15 cellular contexts compared by ENCODE assay signal in the genomic region with DNA sequence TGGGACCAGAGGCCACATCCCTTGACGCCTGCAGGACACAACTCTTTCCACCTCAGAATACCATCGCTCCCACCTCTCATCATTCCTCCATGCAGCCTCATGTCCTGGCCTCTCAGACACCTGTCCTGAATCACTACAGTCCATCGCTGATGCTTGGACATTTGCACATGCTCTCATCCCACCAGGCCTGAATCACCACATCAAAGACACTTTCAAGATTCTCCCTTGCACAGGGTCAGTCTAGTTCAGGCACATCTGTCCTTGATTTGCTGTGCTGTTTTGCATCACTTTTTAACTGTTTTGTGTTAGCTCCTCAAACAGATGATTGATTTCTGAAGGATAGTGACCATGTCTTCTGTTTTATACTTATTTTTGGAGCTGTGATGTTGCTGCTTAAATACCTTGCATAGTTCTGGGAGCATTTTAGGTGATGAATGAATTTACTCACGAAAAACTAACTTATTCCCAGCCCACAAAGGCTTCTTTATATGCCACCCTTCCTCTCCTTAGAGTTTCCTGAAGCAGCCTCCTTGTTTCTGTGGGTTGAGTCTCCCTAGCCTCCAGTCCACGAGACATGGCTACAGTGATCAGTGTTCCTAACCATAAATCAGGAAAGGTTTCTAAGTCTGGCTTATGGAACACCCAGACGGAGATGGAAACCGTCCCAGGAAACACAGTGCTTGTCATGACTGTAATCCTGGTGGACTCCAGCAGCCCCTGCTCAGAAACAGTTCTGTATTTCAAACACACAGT. TPM values are rescaled to one million over a fixed set of nuclear protein-coding genes. Genes with fewer than 3 reads are reported as not detected.
DNase-seq lines count a peak whose midpoint lies in the region; ATAC-seq and TF ChIP-seq lines count a peak whose summit lies in the region.
"Had no signal": no experiment of that assay in that cellular context is flagged by ENCODE, and none has a peak within 500 bp of the region (broad histone marks: within the 10 kb centered on the region; RNA-seq: fewer than 3 reads in every experiment).

No MANE protein-coding gene starts in this region.

- no peak for TF ChIP-seq POLR2A in lower leg skin (IDR thresholded peaks at IDR 0.05)

- H3K36me3 ChIP-seq in urinary bladder (ENCODE audit: insufficient read depth): no peaks in the 10 kb centered on the region
- H3K36me3 ChIP-seq: neutrophil had no signal

- no peak overlapping the region for H3K27ac Mint-ChIP-seq in activated CD4-positive, alpha-beta T cell treated with anti-CD3 and anti-CD28 coated beads, Interleukin-2, amount 10 ng/mL, durations not matched to agents 24 days and 14 days
- H3K27ac Mint-ChIP-seq in nephron: peak overlapping the region; percentile 39 to 96 (median 58)
- H3K27ac Mint-ChIP-seq: activated T-helper 17 cell treated with anti-CD3 and anti-CD28 coated beads, Interleukin-2, amount 50 U/mL, for 72 hours had no signal

- H3K4me1 ChIP-seq in urinary bladder (ENCODE audit: insufficient read depth): no peaks in the 10 kb centered on the region

- H3K9me3 Mint-ChIP-seq in activated CD4-positive, alpha-beta T cell treated with anti-CD3 and anti-CD28 coated beads, Interleukin-2, amount 10 ng/mL, durations not matched to agents 24 days and 14 days: no peaks in the 10 kb centered on the region
- peaks cover 13% of the 10 kb centered on the region for H3K9me3 Mint-ChIP-seq in nephron
- H3K9me3 Mint-ChIP-seq: activated T-helper 17 cell treated with anti-CD3 and anti-CD28 coated beads, Interleukin-2, amount 50 U/mL, for 72 hours had no signal

- H3K4me3 ChIP-seq in coronary artery (no peak overlapping the region), urinary bladder (ENCODE audit: low read depth, low read length) (no peak overlapping the region), lower leg skin (ENCODE audit: low read depth, poor library complexity, severe bottlenecking) (no peak overlapping the region)

- intact Hi-C loops in activated CD4-positive, alpha-beta T cell treated with anti-CD3 and anti-CD28 coated beads, Interleukin-2, amount 10 ng/mL, durations not matched to agents 24 days and 14 days (cut with micrococcal nuclease): no loop called here
- intact Hi-C loops in lower leg skin (cut with DNase I; ENCODE audit: low total_unique reads): no loop called here

- no peak for ATAC-seq in HG03139 (IDR thresholded peaks at IDR 0.05; ENCODE audit: unreplicated experiment)
- ATAC-seq in GM18511 (IDR thresholded peaks at IDR 0.05; ENCODE audit: unreplicated experiment): no peak
- ATAC-seq: activated T-helper 17 cell treated with anti-CD3 and anti-CD28 coated beads, Interleukin-2, amount 50 U/mL, for 72 hours had no signal

- WGBS in urinary bladder: 45% methylated on average over 7 of the region's 7 CpGs
- 55 to 69% methylated on average over 7 of the region's 7 CpGs for WGBS in lower leg skin, 2 donors

- H3K4me3 Mint-ChIP-seq in activated CD4-positive, alpha-beta T cell treated with anti-CD3 and anti-CD28 coated beads, Interleukin-2, amount 10 ng/mL, durations not matched to agents 24 days and 14 days: no peak overlapping the region
- peak overlapping the region; percentile 42 to 90 (median 78) for H3K4me3 Mint-ChIP-seq in nephron
- H3K4me3 Mint-ChIP-seq: activated T-helper 17 cell treated with anti-CD3 and anti-CD28 coated beads, Interleukin-2, amount 50 U/mL, for 72 hours had no signal

- H3K36me3 Mint-ChIP-seq in activated CD4-positive, alpha-beta T cell treated with anti-CD3 and anti-CD28 coated beads, Interleukin-2, amount 10 ng/mL, durations not matched to agents 24 days and 14 days (ENCODE audit: low read depth): no peaks in the 10 kb centered on the region
- peaks cover 23% of the 10 kb centered on the region for H3K36me3 Mint-ChIP-seq in nephron (ENCODE audit: low read depth)

- TF ChIP-seq CTCF in coronary artery (IDR thresholded peaks at IDR 0.05) (no peak), nephron (IDR thresholded peaks at IDR 0.05; ENCODE audit: unreplicated experiment in 3 of 3) (no peak), lower leg skin (IDR thresholded peaks at IDR 0.05) (no peak)

- DNase-seq in activated CD4-positive, alpha-beta T cell treated with anti-CD3 and anti-CD28 coated beads, Interleukin-2, amount 10 ng/mL, durations not matched to agents 24 days and 14 days: peak; percentile 54
- no peak for DNase-seq in activated CD4-positive, alpha-beta T cell treated with anti-CD3 and anti-CD28 coated beads, Interleukin-2, amount 50 U/mL, for 48 hours
- DNase-seq in coronary artery (ENCODE audit: low spot score) (no peak), lower leg skin (ENCODE audit: low spot score in 2 of 2) (no peak)
- DNase-seq: NCI-H187; NCI-H524; small intestine; stimulated activated naive CD4-positive, alpha-beta T cell treated with Interleukin-2 at 50 U/mL for 16 hours had no signal

- H3K27ac ChIP-seq in coronary artery (peak overlapping the region; percentile 24 to 94), urinary bladder (ENCODE audit: low read depth) (peak overlapping the region; percentile 66)
- H3K27ac ChIP-seq: neutrophil had no signal

- peaks cover 35% of the 10 kb centered on the region for H3K27me3 Mint-ChIP-seq in activated CD4-positive, alpha-beta T cell treated with anti-CD3 and anti-CD28 coated beads, Interleukin-2, amount 10 ng/mL, durations not matched to agents 24 days and 14 days
- no peaks in the 10 kb centered on the region for H3K27me3 Mint-ChIP-seq in nephron (ENCODE audit: low read depth)

- H3K4me1 Mint-ChIP-seq in activated CD4-positive, alpha-beta T cell treated with anti-CD3 and anti-CD28 coated beads, Interleukin-2, amount 10 ng/mL, durations not matched to agents 24 days and 14 days: peaks cover 18% of the 10 kb centered on the region
- peaks cover 44% of the 10 kb centered on the region for H3K4me1 Mint-ChIP-seq in nephron

RNA-seq across cellular contexts. Expression of gene FAM114A1, which starts 2.7 kb away (rescaled TPM):
- 0.23 and 0.66 TPM in 2 replicates for total RNA-seq in activated CD4-positive, alpha-beta T cell treated with anti-CD3 and anti-CD28 coated beads, Interleukin-2, amount 10 ng/mL, durations not matched to agents 24 days and 14 days
- 186 TPM for total RNA-seq in urinary bladder
- polyA plus RNA-seq in urinary bladder: 65.8 TPM
- 10 to 100 TPM; 49.8 to 71.0 (median 54.6) TPM for total RNA-seq in lower leg skin
- total RNA-seq: OCI-LY7 had no signal

RNA-seq across cellular contexts. Expression of gene TLR6, which starts 13.7 kb away (rescaled TPM):
- total RNA-seq in activated CD4-positive, alpha-beta T cell treated with anti-CD3 and anti-CD28 coated beads, Interleukin-2, amount 10 ng/mL, durations not matched to agents 24 days and 14 days: 0.88 and 1.1 TPM in 2 replicates
- total RNA-seq in urinary bladder (8.8 TPM), lower leg skin (1 to 10 TPM; 1.1 to 4.0 (median 2.2) TPM)
- 0.58 TPM for polyA plus RNA-seq in urinary bladder

Comparison
In these comparisons a context has a peak if more than half of its experiments do, and no peak if none do; other contexts are left out.
1. RNA of gene FAM114A1, which starts 2.7 kb away (total RNA-seq): 186 TPM in urinary bladder (single experiment) and 49.8 to 71.0 TPM in lower leg skin; 0.23 to 0.66 TPM in activated CD4-positive, alpha-beta T cell treated with anti-CD3 and anti-CD28 coated beads, Interleukin-2, amount 10 ng/mL, durations not matched to agents 24 days and 14 days; every median in the first group is over 10 times any median in the second.